Comparison of ENCODE assay signal across 1 cellular context in the genomic region with DNA sequence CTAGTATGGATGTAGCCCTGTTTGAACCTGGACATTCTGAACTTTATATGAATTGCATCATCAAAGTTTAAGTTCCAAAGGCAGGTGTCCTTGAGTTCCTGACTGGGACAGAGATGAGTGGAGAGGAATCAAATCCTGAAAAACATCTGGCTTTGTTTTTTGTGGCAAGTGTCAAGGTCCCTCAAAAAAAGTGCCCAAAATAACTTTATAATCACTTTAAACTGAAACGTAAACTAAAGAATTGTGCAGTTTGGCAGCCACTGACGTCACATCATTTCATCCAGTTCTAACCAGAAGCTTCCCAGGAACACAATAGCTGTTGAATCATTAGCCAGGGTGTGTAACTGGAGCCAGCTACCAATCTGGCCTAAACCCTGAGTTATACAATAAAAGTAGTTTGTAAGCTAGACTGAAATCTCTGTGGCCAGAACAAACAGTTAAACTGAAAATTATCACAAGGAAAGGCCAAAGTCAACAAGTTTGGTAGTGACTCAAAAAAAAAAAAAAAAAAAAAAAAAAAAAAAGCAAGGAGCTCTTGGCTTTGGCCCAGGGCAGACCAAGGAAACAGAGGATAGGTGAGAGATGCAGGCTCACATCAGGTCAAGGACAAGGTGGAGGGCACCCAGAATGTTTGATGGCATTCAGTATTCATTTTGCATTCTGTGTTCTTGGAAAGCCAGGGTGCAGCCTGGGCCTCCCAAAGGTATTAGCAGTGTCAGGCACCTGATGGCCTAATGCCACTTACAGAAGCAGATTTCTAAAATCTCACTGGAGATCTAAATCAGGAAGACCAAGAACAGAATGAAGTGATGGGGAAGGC.
TF ChIP-seq lines count a peak whose summit lies in the region.

No MANE protein-coding gene starts in this region.

TF ChIP-seq in GM23338, 12 proteins besides CTCF, POLR2A, EP300 and RAD21 (continued from another document):
- TF ChIP-seq, protein P1, sequence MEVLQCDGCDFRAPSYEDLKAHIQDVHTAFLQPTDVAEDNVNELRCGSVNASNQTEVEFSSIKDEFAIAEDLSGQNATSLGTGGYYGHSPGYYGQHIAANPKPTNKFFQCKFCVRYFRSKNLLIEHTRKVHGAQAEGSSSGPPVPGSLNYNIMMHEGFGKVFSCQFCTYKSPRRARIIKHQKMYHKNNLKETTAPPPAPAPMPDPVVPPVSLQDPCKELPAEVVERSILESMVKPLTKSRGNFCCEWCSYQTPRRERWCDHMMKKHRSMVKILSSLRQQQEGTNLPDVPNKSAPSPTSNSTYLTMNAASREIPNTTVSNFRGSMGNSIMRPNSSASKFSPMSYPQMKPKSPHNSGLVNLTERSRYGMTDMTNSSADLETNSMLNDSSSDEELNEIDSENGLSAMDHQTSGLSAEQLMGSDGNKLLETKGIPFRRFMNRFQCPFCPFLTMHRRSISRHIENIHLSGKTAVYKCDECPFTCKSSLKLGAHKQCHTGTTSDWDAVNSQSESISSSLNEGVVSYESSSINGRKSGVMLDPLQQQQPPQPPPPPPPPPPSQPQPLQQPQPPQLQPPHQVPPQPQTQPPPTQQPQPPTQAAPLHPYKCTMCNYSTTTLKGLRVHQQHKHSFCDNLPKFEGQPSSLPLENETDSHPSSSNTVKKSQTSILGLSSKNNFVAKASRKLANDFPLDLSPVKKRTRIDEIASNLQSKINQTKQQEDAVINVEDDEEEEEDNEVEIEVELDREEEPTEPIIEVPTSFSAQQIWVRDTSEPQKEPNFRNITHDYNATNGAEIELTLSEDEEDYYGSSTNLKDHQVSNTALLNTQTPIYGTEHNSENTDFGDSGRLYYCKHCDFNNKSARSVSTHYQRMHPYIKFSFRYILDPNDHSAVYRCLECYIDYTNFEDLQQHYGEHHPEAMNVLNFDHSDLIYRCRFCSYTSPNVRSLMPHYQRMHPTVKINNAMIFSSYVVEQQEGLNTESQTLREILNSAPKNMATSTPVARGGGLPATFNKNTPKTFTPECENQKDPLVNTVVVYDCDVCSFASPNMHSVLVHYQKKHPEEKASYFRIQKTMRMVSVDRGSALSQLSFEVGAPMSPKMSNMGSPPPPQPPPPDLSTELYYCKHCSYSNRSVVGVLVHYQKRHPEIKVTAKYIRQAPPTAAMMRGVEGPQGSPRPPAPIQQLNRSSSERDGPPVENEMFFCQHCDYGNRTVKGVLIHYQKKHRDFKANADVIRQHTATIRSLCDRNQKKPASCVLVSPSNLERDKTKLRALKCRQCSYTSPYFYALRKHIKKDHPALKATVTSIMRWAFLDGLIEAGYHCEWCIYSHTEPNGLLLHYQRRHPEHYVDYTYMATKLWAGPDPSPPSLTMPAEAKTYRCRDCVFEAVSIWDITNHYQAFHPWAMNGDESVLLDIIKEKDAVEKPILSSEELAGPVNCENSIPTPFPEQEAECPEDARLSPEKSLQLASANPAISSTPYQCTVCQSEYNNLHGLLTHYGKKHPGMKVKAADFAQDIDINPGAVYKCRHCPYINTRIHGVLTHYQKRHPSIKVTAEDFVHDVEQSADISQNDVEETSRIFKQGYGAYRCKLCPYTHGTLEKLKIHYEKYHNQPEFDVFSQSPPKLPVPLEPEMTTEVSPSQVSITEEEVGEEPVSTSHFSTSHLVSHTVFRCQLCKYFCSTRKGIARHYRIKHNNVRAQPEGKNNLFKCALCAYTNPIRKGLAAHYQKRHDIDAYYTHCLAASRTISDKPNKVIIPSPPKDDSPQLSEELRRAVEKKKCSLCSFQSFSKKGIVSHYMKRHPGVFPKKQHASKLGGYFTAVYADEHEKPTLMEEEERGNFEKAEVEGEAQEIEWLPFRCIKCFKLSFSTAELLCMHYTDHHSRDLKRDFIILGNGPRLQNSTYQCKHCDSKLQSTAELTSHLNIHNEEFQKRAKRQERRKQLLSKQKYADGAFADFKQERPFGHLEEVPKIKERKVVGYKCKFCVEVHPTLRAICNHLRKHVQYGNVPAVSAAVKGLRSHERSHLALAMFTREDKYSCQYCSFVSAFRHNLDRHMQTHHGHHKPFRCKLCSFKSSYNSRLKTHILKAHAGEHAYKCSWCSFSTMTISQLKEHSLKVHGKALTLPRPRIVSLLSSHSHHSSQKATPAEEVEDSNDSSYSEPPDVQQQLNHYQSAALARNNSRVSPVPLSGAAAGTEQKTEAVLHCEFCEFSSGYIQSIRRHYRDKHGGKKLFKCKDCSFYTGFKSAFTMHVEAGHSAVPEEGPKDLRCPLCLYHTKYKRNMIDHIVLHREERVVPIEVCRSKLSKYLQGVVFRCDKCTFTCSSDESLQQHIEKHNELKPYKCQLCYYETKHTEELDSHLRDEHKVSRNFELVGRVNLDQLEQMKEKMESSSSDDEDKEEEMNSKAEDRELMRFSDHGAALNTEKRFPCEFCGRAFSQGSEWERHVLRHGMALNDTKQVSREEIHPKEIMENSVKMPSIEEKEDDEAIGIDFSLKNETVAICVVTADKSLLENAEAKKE (CRISPR knock-in tag; IDR thresholded peaks at IDR 0.05), result no peak
- TF ChIP-seq, protein P2, sequence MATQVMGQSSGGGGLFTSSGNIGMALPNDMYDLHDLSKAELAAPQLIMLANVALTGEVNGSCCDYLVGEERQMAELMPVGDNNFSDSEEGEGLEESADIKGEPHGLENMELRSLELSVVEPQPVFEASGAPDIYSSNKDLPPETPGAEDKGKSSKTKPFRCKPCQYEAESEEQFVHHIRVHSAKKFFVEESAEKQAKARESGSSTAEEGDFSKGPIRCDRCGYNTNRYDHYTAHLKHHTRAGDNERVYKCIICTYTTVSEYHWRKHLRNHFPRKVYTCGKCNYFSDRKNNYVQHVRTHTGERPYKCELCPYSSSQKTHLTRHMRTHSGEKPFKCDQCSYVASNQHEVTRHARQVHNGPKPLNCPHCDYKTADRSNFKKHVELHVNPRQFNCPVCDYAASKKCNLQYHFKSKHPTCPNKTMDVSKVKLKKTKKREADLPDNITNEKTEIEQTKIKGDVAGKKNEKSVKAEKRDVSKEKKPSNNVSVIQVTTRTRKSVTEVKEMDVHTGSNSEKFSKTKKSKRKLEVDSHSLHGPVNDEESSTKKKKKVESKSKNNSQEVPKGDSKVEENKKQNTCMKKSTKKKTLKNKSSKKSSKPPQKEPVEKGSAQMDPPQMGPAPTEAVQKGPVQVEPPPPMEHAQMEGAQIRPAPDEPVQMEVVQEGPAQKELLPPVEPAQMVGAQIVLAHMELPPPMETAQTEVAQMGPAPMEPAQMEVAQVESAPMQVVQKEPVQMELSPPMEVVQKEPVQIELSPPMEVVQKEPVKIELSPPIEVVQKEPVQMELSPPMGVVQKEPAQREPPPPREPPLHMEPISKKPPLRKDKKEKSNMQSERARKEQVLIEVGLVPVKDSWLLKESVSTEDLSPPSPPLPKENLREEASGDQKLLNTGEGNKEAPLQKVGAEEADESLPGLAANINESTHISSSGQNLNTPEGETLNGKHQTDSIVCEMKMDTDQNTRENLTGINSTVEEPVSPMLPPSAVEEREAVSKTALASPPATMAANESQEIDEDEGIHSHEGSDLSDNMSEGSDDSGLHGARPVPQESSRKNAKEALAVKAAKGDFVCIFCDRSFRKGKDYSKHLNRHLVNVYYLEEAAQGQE (IDR thresholded peaks at IDR 0.05; ENCODE audit: unreplicated experiment), result no peak
- TF ChIP-seq CREB1 (CRISPR knock-in tag; IDR thresholded peaks at IDR 0.05; ENCODE audit: low read depth) (no peak), ZNF331 (CRISPR knock-in tag; IDR thresholded peaks at IDR 0.05; ENCODE audit: low read depth) (no peak), EZH2 (IDR thresholded peaks at IDR 0.05; ENCODE audit: low read depth, unreplicated experiment) (no peak), EZH2phosphoT487 (IDR thresholded peaks at IDR 0.05; ENCODE audit: unreplicated experiment) (no peak), JUNB (IDR thresholded peaks at IDR 0.05; ENCODE audit: unreplicated experiment) (no peak)
- TF ChIP-seq, protein P3, sequence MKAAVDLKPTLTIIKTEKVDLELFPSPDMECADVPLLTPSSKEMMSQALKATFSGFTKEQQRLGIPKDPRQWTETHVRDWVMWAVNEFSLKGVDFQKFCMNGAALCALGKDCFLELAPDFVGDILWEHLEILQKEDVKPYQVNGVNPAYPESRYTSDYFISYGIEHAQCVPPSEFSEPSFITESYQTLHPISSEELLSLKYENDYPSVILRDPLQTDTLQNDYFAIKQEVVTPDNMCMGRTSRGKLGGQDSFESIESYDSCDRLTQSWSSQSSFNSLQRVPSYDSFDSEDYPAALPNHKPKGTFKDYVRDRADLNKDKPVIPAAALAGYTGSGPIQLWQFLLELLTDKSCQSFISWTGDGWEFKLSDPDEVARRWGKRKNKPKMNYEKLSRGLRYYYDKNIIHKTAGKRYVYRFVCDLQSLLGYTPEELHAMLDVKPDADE (IDR thresholded peaks at IDR 0.05), result no peak
